In genomic region chrX:116975517-116975916, GRCh38 we compare ENCODE assay signal across 3 cellular contexts.
"Had no signal": no experiment of that assay in that cellular context is flagged by ENCODE, and none has a peak within 500 bp of the region (broad histone marks: within the 10 kb centered on the region; RNA-seq: fewer than 3 reads in every experiment).

No MANE protein-coding gene starts in this region.

- H3K4me3 ChIP-seq: GM12878 had no signal

- DNase-seq: GDM1, GF-D8 had no signal

- ATAC-seq: GM12878 had no signal
